Comparison of ENCODE assay signal across 1 cellular context in the genomic region with DNA sequence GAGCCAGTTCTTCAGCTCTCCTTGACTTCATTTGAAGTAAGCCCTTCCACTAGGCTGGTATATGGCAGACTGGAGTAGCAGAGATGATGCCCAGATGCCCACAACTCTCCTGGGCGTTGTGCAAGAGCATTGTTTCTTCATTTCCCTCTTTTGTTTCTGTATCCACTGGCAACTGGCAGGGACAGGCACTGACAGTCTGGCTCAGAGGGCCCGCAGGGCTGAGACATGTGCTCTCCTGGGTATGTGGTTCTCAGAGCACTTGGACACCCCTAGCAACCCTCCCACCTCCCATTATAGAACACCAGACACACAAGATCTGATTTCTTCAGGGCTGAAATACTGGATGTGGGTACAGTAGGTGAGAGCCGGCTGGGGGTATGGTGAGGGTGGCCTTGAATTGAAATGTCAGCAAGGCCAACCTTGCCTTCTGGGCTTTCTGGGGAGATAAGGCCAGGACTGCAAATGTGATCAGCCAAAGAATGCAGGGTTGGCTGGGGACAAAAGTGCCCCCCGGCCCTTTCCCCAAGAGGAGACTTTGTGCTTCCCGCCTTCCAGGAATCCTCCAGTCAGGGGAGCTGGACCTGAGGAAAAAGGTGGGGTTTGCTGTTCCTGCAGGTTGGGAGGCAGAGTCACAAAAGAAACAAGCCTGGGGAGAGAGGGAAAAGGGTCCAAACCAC.
TF ChIP-seq lines count a peak whose summit lies in the region.

No MANE protein-coding gene starts in this region.

TF ChIP-seq in GM23338, 12 proteins besides CTCF, POLR2A, EP300 and RAD21 (continued from another document):
- TF ChIP-seq, protein P1, sequence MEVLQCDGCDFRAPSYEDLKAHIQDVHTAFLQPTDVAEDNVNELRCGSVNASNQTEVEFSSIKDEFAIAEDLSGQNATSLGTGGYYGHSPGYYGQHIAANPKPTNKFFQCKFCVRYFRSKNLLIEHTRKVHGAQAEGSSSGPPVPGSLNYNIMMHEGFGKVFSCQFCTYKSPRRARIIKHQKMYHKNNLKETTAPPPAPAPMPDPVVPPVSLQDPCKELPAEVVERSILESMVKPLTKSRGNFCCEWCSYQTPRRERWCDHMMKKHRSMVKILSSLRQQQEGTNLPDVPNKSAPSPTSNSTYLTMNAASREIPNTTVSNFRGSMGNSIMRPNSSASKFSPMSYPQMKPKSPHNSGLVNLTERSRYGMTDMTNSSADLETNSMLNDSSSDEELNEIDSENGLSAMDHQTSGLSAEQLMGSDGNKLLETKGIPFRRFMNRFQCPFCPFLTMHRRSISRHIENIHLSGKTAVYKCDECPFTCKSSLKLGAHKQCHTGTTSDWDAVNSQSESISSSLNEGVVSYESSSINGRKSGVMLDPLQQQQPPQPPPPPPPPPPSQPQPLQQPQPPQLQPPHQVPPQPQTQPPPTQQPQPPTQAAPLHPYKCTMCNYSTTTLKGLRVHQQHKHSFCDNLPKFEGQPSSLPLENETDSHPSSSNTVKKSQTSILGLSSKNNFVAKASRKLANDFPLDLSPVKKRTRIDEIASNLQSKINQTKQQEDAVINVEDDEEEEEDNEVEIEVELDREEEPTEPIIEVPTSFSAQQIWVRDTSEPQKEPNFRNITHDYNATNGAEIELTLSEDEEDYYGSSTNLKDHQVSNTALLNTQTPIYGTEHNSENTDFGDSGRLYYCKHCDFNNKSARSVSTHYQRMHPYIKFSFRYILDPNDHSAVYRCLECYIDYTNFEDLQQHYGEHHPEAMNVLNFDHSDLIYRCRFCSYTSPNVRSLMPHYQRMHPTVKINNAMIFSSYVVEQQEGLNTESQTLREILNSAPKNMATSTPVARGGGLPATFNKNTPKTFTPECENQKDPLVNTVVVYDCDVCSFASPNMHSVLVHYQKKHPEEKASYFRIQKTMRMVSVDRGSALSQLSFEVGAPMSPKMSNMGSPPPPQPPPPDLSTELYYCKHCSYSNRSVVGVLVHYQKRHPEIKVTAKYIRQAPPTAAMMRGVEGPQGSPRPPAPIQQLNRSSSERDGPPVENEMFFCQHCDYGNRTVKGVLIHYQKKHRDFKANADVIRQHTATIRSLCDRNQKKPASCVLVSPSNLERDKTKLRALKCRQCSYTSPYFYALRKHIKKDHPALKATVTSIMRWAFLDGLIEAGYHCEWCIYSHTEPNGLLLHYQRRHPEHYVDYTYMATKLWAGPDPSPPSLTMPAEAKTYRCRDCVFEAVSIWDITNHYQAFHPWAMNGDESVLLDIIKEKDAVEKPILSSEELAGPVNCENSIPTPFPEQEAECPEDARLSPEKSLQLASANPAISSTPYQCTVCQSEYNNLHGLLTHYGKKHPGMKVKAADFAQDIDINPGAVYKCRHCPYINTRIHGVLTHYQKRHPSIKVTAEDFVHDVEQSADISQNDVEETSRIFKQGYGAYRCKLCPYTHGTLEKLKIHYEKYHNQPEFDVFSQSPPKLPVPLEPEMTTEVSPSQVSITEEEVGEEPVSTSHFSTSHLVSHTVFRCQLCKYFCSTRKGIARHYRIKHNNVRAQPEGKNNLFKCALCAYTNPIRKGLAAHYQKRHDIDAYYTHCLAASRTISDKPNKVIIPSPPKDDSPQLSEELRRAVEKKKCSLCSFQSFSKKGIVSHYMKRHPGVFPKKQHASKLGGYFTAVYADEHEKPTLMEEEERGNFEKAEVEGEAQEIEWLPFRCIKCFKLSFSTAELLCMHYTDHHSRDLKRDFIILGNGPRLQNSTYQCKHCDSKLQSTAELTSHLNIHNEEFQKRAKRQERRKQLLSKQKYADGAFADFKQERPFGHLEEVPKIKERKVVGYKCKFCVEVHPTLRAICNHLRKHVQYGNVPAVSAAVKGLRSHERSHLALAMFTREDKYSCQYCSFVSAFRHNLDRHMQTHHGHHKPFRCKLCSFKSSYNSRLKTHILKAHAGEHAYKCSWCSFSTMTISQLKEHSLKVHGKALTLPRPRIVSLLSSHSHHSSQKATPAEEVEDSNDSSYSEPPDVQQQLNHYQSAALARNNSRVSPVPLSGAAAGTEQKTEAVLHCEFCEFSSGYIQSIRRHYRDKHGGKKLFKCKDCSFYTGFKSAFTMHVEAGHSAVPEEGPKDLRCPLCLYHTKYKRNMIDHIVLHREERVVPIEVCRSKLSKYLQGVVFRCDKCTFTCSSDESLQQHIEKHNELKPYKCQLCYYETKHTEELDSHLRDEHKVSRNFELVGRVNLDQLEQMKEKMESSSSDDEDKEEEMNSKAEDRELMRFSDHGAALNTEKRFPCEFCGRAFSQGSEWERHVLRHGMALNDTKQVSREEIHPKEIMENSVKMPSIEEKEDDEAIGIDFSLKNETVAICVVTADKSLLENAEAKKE (CRISPR knock-in tag; IDR thresholded peaks at IDR 0.05) = no peak
- TF ChIP-seq, protein P2, sequence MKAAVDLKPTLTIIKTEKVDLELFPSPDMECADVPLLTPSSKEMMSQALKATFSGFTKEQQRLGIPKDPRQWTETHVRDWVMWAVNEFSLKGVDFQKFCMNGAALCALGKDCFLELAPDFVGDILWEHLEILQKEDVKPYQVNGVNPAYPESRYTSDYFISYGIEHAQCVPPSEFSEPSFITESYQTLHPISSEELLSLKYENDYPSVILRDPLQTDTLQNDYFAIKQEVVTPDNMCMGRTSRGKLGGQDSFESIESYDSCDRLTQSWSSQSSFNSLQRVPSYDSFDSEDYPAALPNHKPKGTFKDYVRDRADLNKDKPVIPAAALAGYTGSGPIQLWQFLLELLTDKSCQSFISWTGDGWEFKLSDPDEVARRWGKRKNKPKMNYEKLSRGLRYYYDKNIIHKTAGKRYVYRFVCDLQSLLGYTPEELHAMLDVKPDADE (IDR thresholded peaks at IDR 0.05) = no peak
- TF ChIP-seq EZH2 (IDR thresholded peaks at IDR 0.05; ENCODE audit: low read depth, unreplicated experiment) = no peak
- no peak for TF ChIP-seq POLR2AphosphoS5 (IDR thresholded peaks at IDR 0.05; ENCODE audit: low read depth)
- no peak for TF ChIP-seq EZH2phosphoT487 (IDR thresholded peaks at IDR 0.05; ENCODE audit: unreplicated experiment)
- no peak for TF ChIP-seq STAT1 (IDR thresholded peaks at IDR 0.05; ENCODE audit: unreplicated experiment)
- no peak for TF ChIP-seq ZNF114 (CRISPR knock-in tag; IDR thresholded peaks at IDR 0.05)
